8 cellular contexts compared by ENCODE assay signal in genomic region chr6:63635563-63636515, GRCh38. TPM values are rescaled to one million over a fixed set of nuclear protein-coding genes. Genes with fewer than 3 reads are reported as not detected.
DNase-seq lines count a peak whose midpoint lies in the region; ATAC-seq and TF ChIP-seq lines count a peak whose summit lies in the region.

TSS of gene PHF3 (plus strand) at chr6:63635802. CDS start at chr6:63646552, 10,750 bp downstream.

- H3K27ac ChIP-seq in C4-2B (peak within 1 kb of the TSS; percentile 89), coronary artery (peak within 1 kb of the TSS; percentile 95 to 100)

- H3K4me3 ChIP-seq in coronary artery = peak within 1 kb of the TSS; percentile 96

- POLR2A ChIA-PET in activated CD4-positive, alpha-beta T cell treated with anti-CD3 and anti-CD28 coated beads, Interleukin-2, amount 10 ng/mL, durations not matched to agents 7 days and 5 days (lab: Charles Lee) = interaction anchor here (1.1 kb wide), 1 partner anchor 62 kb away, joined by 4 read pairs; no protein-coding TSS in a partner anchor

- ATAC-seq in GM19351 (IDR thresholded peaks at IDR 0.05; ENCODE audit: unreplicated experiment) (peak; percentile 84), HG03520 (IDR thresholded peaks at IDR 0.05; ENCODE audit: unreplicated experiment) (peak; percentile 88)

- peak within 1 kb of the TSS; percentile 97 for H3K27ac Mint-ChIP-seq in activated CD4-positive, alpha-beta T cell treated with anti-CD3 and anti-CD28 coated beads, Interleukin-2, amount 10 ng/mL, durations not matched to agents 7 days and 5 days

- H3K36me3 Mint-ChIP-seq in activated CD4-positive, alpha-beta T cell treated with anti-CD3 and anti-CD28 coated beads, Interleukin-2, amount 10 ng/mL, durations not matched to agents 7 days and 5 days (ENCODE audit: low read depth) = peaks cover 2% of the 10 kb centered on the region

- H3K27me3 Mint-ChIP-seq in activated CD4-positive, alpha-beta T cell treated with anti-CD3 and anti-CD28 coated beads, Interleukin-2, amount 10 ng/mL, durations not matched to agents 7 days and 5 days = no peaks in the 10 kb centered on the region

- CTCF ChIA-PET in activated CD4-positive, alpha-beta T cell treated with anti-CD3 and anti-CD28 coated beads, Interleukin-2, amount 10 ng/mL, durations not matched to agents 7 days and 5 days (lab: Charles Lee) = interaction anchor here (0.9 to 3.8 kb wide), 6 partner anchors 9 to 62 kb away, joined by 3 to 18 read pairs (median 5); no protein-coding TSS in a partner anchor

- TF ChIP-seq CTCF in C4-2B (conservative IDR thresholded peaks at IDR 0.05) (peak; percentile 18; the same call in 1 of the 2 replicates), coronary artery (IDR thresholded peaks at IDR 0.05) (no peak)

- H3K4me1 Mint-ChIP-seq in activated CD4-positive, alpha-beta T cell treated with anti-CD3 and anti-CD28 coated beads, Interleukin-2, amount 10 ng/mL, durations not matched to agents 7 days and 5 days = peaks cover 44% of the 10 kb centered on the region

- H3K4me3 Mint-ChIP-seq in activated CD4-positive, alpha-beta T cell treated with anti-CD3 and anti-CD28 coated beads, Interleukin-2, amount 10 ng/mL, durations not matched to agents 7 days and 5 days = peak within 1 kb of the TSS; percentile 93

- DNase-seq in NCI-H69 (lab: John Stamatoyannopoulos, UW) = peak; percentile 99
- DNase-seq in activated CD4-positive, alpha-beta T cell treated with anti-CD3 and anti-CD28 coated beads, Interleukin-2, amount 10 ng/mL, durations not matched to agents 7 days and 5 days = peak; percentile 90
- peak; percentile 88 for DNase-seq in coronary artery (ENCODE audit: low spot score)
- peak; percentile 97 for DNase-seq in left kidney (ENCODE audit: low read depth, low spot score)
- peak; percentile 89 to 91 for DNase-seq in stimulated activated CD4-positive, alpha-beta T cell treated with anti-CD3 and anti-CD28 coated beads, Interleukin-2, amount 100 ng/mL, for 24 hours

- no peaks in the 10 kb centered on the region for H3K9me3 Mint-ChIP-seq in activated CD4-positive, alpha-beta T cell treated with anti-CD3 and anti-CD28 coated beads, Interleukin-2, amount 10 ng/mL, durations not matched to agents 7 days and 5 days

RNA-seq across cellular contexts. Expression of gene PHF3, which starts in this region (rescaled TPM):
- total RNA-seq in activated CD4-positive, alpha-beta T cell treated with anti-CD3 and anti-CD28 coated beads, Interleukin-2, amount 10 ng/mL, durations not matched to agents 7 days and 5 days = 10 to 100 TPM; 43.8 to 57.5 TPM

Comparison
In these comparisons a context has a peak if more than half of its experiments do, and no peak if none do; other contexts are left out.
1. Peak in every context shown above with its lines: DNase-seq, ATAC-seq, H3K4me3 ChIP-seq and H3K27ac ChIP-seq.